ENCODE assay signal across 8 cellular contexts in the genomic region with DNA sequence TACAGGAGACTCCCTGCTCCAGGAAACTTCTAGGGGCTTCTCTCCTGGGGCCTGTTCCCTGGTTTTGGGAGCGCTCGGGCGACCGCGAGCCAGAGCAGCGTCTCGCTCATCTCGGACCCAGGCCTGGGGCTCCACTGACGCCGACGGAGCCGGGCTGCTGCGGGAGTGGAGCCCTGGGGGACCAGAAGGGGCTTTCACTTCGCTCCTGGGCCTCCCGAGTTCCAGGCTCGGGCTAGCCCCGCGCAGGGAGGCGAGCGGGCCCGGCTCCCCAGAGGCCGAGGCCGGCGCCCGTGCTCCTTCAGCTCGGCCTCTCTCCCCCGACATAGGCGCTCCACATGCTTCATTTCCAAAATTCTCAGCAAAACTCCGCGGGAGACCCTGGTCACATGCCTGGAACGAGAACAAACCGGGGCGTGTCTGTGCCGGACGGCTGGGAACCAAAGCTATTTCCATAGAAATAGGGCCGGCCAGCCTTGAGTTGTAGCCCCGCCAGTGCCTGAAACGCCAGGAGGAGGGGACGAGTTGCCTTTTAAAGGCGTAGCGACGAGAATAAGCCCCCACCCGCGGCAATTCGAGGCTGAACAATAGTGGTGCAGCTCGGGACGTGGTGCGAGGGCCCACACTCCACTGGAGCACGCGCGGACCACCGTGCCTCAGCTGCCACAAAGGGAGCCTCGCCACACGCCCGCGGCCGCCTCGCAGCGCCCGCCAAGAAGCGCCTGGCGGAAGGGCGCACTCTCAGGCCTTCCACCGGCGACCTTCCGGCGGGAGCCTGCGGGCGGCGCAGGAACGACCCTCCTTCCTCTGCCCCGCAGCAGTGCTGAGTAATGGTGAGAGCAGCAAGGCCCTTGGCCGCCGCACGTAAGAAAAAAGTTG. TPM values are rescaled to one million over a fixed set of nuclear protein-coding genes. Genes with fewer than 3 reads are reported as not detected.
DNase-seq lines count a peak whose midpoint lies in the region; ATAC-seq and TF ChIP-seq lines count a peak whose summit lies in the region.

No MANE protein-coding gene starts in this region.

- H3K27me3 Mint-ChIP-seq in activated CD8-positive, alpha-beta memory T cell treated with anti-CD3 and anti-CD28 coated beads, Interleukin-2, amount 10 ng/mL, durations not matched to agents 7 days and 5 days = no peaks in the 10 kb centered on the region
- H3K27me3 Mint-ChIP-seq in neural crest cell (ENCODE audit: low read depth) = no peaks in the 10 kb centered on the region

- CTCF ChIA-PET in AG04450 (lab: Charles Lee) = interaction anchor here (0.5 to 2.6 kb wide), 41 partner anchors 8 to 452 kb away, joined by 3 to 19 read pairs (median 4); partner anchors contain the start of gene ATOX1
- CTCF ChIA-PET in activated CD8-positive, alpha-beta memory T cell treated with anti-CD3 and anti-CD28 coated beads, Interleukin-2, amount 10 ng/mL, durations not matched to agents 7 days and 5 days (lab: Charles Lee) = interaction anchor here (0.6 to 6.4 kb wide), 24 partner anchors 9 to 558 kb away, joined by 3 to 51 read pairs (median 4); partner anchors contain the start of genes ATOX1, CCDC69 and SLC36A1

- POLR2A ChIA-PET in AG04450 (lab: Yijun Ruan, JAX) = interaction anchor here (0.5 to 2.6 kb wide), 23 partner anchors 10 to 323 kb away, joined by 3 to 28 read pairs (median 6); partner anchors contain the start of genes ATOX1, SLC36A1 and SPARC

- H3K27ac Mint-ChIP-seq in activated CD8-positive, alpha-beta memory T cell treated with anti-CD3 and anti-CD28 coated beads, Interleukin-2, amount 10 ng/mL, durations not matched to agents 7 days and 5 days = no peak overlapping the region
- H3K27ac Mint-ChIP-seq in neural crest cell (ENCODE audit: unreplicated experiment) = peak overlapping the region; percentile 86

- H3K4me3 ChIP-seq in AG04450 (ENCODE audit: low read depth, low read length) = peak overlapping the region; percentile 58
- H3K4me3 ChIP-seq in GM12875 (ENCODE audit: low read depth, low read length) = peak overlapping the region; percentile 69
- H3K4me3 ChIP-seq in fibroblast of villous mesenchyme (ENCODE audit: low read depth, low read length) = peak overlapping the region; percentile 62
- peak overlapping the region; percentile 11 to 69 (median 61) for H3K4me3 ChIP-seq in upper lobe of left lung

- H3K36me3 ChIP-seq in upper lobe of left lung = no peaks in the 10 kb centered on the region

- no peak; the same call in 1 of the 2 replicates for TF ChIP-seq CTCF in AG04450 (IDR thresholded peaks at IDR 0.05; ENCODE audit: low read depth, low read length)
- TF ChIP-seq CTCF in GM12875 (IDR thresholded peaks at IDR 0.05; ENCODE audit: borderline replicate concordance, insufficient read depth, low read depth, low read length) = peak; percentile 21; the same call in 1 of the 2 replicates
- TF ChIP-seq CTCF in fibroblast of villous mesenchyme (IDR thresholded peaks at IDR 0.05; ENCODE audit: insufficient read depth, low read depth, low read length) = peak; percentile 6
- TF ChIP-seq CTCF in neural crest cell (conservative IDR thresholded peaks at IDR 0.05) = no peak
- TF ChIP-seq CTCF in upper lobe of left lung (IDR thresholded peaks at IDR 0.05) = peak in 2 of 6 experiments; percentile 10 to 45

- TF ChIP-seq EP300 in upper lobe of left lung (IDR thresholded peaks at IDR 0.05) = no peak

- ATAC-seq in HG02678 (IDR thresholded peaks at IDR 0.05; ENCODE audit: unreplicated experiment) (peak; percentile 28), upper lobe of left lung (ENCODE audit: low FRiP score in 2 of 2) (peak; percentile 60 to 68)
- ATAC-seq in activated CD8-positive, alpha-beta memory T cell treated with anti-CD3 and anti-CD28 coated beads, Interleukin-2, amount 10 ng/mL, durations not matched to agents 7 days and 5 days = peak; percentile 32

- peaks cover 26% of the 10 kb centered on the region for H3K4me1 Mint-ChIP-seq in activated CD8-positive, alpha-beta memory T cell treated with anti-CD3 and anti-CD28 coated beads, Interleukin-2, amount 10 ng/mL, durations not matched to agents 7 days and 5 days
- H3K4me1 Mint-ChIP-seq in neural crest cell = peaks cover 37% of the 10 kb centered on the region

- H3K36me3 Mint-ChIP-seq in activated CD8-positive, alpha-beta memory T cell treated with anti-CD3 and anti-CD28 coated beads, Interleukin-2, amount 10 ng/mL, durations not matched to agents 7 days and 5 days = peaks cover 17% of the 10 kb centered on the region
- no peaks in the 10 kb centered on the region for H3K36me3 Mint-ChIP-seq in neural crest cell (ENCODE audit: low read depth)

- WGBS in upper lobe of left lung, 2 donors = 6 to 7% methylated on average over 40 to 49 of the region's 75 CpGs

- peak overlapping the region; percentile 95 for H3K27ac ChIP-seq in AG04450 (ENCODE audit: low read depth, low read length)
- peak overlapping the region; percentile 96 to 98 (median 98) for H3K27ac ChIP-seq in upper lobe of left lung

- H3K27me3 ChIP-seq in AG04450 (ENCODE audit: control insufficient read depth, insufficient read depth, low read length) (no peaks in the 10 kb centered on the region), upper lobe of left lung (no peaks in the 10 kb centered on the region)

- no peaks in the 10 kb centered on the region for H3K9me3 ChIP-seq in AG04450 (ENCODE audit: control insufficient read depth, insufficient read depth, low read length)
- no peaks in the 10 kb centered on the region for H3K9me3 ChIP-seq in upper lobe of left lung

- TF ChIP-seq POLR2A in upper lobe of left lung (IDR thresholded peaks at IDR 0.05) = no peak

- no peaks in the 10 kb centered on the region for H3K9me3 Mint-ChIP-seq in activated CD8-positive, alpha-beta memory T cell treated with anti-CD3 and anti-CD28 coated beads, Interleukin-2, amount 10 ng/mL, durations not matched to agents 7 days and 5 days (ENCODE audit: low read depth)
- no peaks in the 10 kb centered on the region for H3K9me3 Mint-ChIP-seq in neural crest cell

- no peak for DNase-seq in AG04450 (ENCODE audit: low read depth, low spot score)
- DNase-seq in NCI-H146 (lab: John Stamatoyannopoulos, UW) = peak; percentile 77
- DNase-seq in activated CD8-positive, alpha-beta memory T cell treated with anti-CD3 and anti-CD28 coated beads, Interleukin-2, amount 10 ng/mL, durations not matched to agents 7 days and 5 days = peak; percentile 48
- peak; percentile 78 for DNase-seq in fibroblast of villous mesenchyme (ENCODE audit: low read depth)
- peak; percentile 55 for DNase-seq in neural crest cell (ENCODE audit: low read depth, low spot score)
- peak; percentile 67 to 94 for DNase-seq in upper lobe of left lung

- H3K4me1 ChIP-seq in upper lobe of left lung = peaks cover 27 to 40% (median 30%) of the 10 kb centered on the region in 4 donors

- no peak overlapping the region for H3K4me3 Mint-ChIP-seq in activated CD8-positive, alpha-beta memory T cell treated with anti-CD3 and anti-CD28 coated beads, Interleukin-2, amount 10 ng/mL, durations not matched to agents 7 days and 5 days
- H3K4me3 Mint-ChIP-seq in neural crest cell = peak overlapping the region; percentile 39

RNA-seq across cellular contexts. Expression of gene G3BP1, which starts 1.1 kb away (rescaled TPM):
- 87.7 and 101 TPM in 2 replicates for polyA plus RNA-seq in AG04450 (2011; rRNA removed)
- 177 and 215 TPM in 2 replicates for polyA minus RNA-seq in AG04450 (2011; rRNA and poly(A)+ RNA removed)
- total RNA-seq in activated CD8-positive, alpha-beta memory T cell treated with anti-CD3 and anti-CD28 coated beads, Interleukin-2, amount 10 ng/mL, durations not matched to agents 7 days and 5 days = 100 to 1,000 TPM; 192 to 279 TPM
- 146 and 244 TPM in 2 replicates for total RNA-seq in fibroblast of villous mesenchyme
- total RNA-seq in neural crest cell = 309 and 317 TPM in 2 replicates
- 100 to 1,000 TPM in 2 of 6 donors, 10 to 100 TPM in 4; 40.9 to 169 (median 81.6) TPM for total RNA-seq in upper lobe of left lung

RNA-seq across cellular contexts. Expression of gene ATOX1, which starts 12.2 kb away (rescaled TPM):
- polyA plus RNA-seq in AG04450 (2011; rRNA removed) = 138 and 164 TPM in 2 replicates
- polyA minus RNA-seq in AG04450 (2011; rRNA and poly(A)+ RNA removed) = 111 and 133 TPM in 2 replicates
- 10 to 100 TPM; 72.6 to 78.1 TPM for total RNA-seq in activated CD8-positive, alpha-beta memory T cell treated with anti-CD3 and anti-CD28 coated beads, Interleukin-2, amount 10 ng/mL, durations not matched to agents 7 days and 5 days
- total RNA-seq in fibroblast of villous mesenchyme (44.9 and 59.6 TPM in 2 replicates), neural crest cell (82.4 and 84.6 TPM in 2 replicates), upper lobe of left lung (10 to 100 TPM; 57.6 to 87.0 (median 66.9) TPM)

Comparison
In these comparisons a context has a peak if more than half of its experiments do, and no peak if none do; other contexts are left out.
1. CTCF ChIP-seq: peak in GM12875 (single experiment) and fibroblast of villous mesenchyme (single experiment); none in AG04450 (single experiment) and neural crest cell (single experiment).
2. Peak in every context shown above with its lines, with median percentiles within 50 percentile points of each other: H3K4me3 ChIP-seq and ATAC-seq.